In the genomic region with DNA sequence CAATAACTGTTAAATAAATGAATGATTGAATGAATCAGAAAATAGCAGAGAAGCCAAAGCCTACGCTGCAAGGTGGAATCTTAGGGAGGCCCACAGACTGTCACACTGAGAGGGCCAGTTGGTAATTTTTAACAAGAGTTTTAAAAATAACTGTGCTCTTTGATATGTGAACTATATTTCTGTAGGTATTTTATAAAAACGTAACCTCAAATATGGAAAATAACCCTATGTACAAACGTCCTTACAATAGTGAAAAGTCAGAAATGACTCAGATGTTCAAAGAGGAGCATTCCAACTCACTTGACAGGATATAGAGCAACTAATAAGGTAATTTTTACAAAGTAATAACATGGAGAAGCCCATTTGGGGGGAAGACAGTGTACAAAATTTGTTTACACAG, we compare ENCODE assay signal across 28 cellular contexts. TPM values are rescaled to one million over a fixed set of nuclear protein-coding genes. Genes with fewer than 3 reads are reported as not detected.
DNase-seq lines count a peak whose midpoint lies in the region; ATAC-seq, FAIRE-seq and TF ChIP-seq lines count a peak whose summit lies in the region.
"Had no signal": no experiment of that assay in that cellular context is flagged by ENCODE, and none has a peak within 500 bp of the region (broad histone marks: within the 10 kb centered on the region; RNA-seq: fewer than 3 reads in every experiment).

No MANE protein-coding gene starts in this region.

- no peak overlapping the region for H3K4me3 ChIP-seq in sigmoid colon
- H3K4me3 ChIP-seq: SK-N-MC, smooth muscle cell, tibial artery had no signal

- no peak overlapping the region for H3K27ac ChIP-seq in sigmoid colon
- H3K27ac ChIP-seq: neutrophil, RWPE1, SK-N-MC, tibial artery had no signal

- FAIRE-seq in GM18507 (lab: Jason Lieb, UNC) = peak; percentile 70
- FAIRE-seq: H1 had no signal

- intact Hi-C loops in sigmoid colon (cut with DNase I) = no loop called here

- H3K4me1 ChIP-seq in sigmoid colon = no peaks in the 10 kb centered on the region
- H3K4me1 ChIP-seq: tibial artery had no signal

- H3K36me3 ChIP-seq in sigmoid colon = no peaks in the 10 kb centered on the region
- H3K36me3 ChIP-seq: neutrophil, tibial artery had no signal

- TF ChIP-seq POLR2A in sigmoid colon (IDR thresholded peaks at IDR 0.05) = no peak

- no peaks in the 10 kb centered on the region for H3K9me3 ChIP-seq in sigmoid colon
- H3K9me3 ChIP-seq: neutrophil, tibial artery had no signal

- H3K27me3 ChIP-seq in sigmoid colon = no peaks in the 10 kb centered on the region
- H3K27me3 ChIP-seq: tibial artery had no signal

- no peak for TF ChIP-seq CTCF in sigmoid colon (IDR thresholded peaks at IDR 0.05)

- WGBS in sigmoid colon, 2 donors = 69 to 79% methylated on average over 3 of the region's 3 CpGs

- no peak for DNase-seq in GM18507 (ENCODE audit: extremely low spot score, insufficient read length, low read depth)
- DNase-seq in sigmoid colon = no peak
- no peak for DNase-seq in medulla oblongata (ENCODE audit: extremely low spot score)
- no peak for DNase-seq in NCI-H82 (lab: John Stamatoyannopoulos, UW)
- DNase-seq: activated CD4-positive, alpha-beta T cell treated with anti-CD3 and anti-CD28 coated beads for 48 hours; aorta; glutamatergic neuron; KBM-7; left cardiac atrium; mesenchymal stem cell; NCI-H1436 treated with DMSO at 0.1 percent for 48 hours; NCI-H69; stimulated activated CD4-positive, alpha-beta T cell treated with anti-CD3 and anti-CD28 coated beads, Interleukin-4, amount 100 ng/mL, for 1 hour; stimulated activated naive CD8-positive, alpha-beta T cell treated with anti-CD3 and anti-CD28 coated beads, Interleukin-15, amount 100 ng/mL, for 72 hours; T-helper 2 cell; tibial artery had no signal

- no peak for TF ChIP-seq EP300 in sigmoid colon (IDR thresholded peaks at IDR 0.05)

- ATAC-seq in GM19043 (IDR thresholded peaks at IDR 0.05; ENCODE audit: low read depth, unreplicated experiment) (peak; percentile 58), HG02759 (IDR thresholded peaks at IDR 0.05; ENCODE audit: unreplicated experiment) (peak; percentile 79), HG03439 (IDR thresholded peaks at IDR 0.05; ENCODE audit: unreplicated experiment) (peak; percentile 59), HG03045 (IDR thresholded peaks at IDR 0.05; ENCODE audit: unreplicated experiment) (no peak)
- ATAC-seq: activated naive CD4-positive, alpha-beta T cell treated with anti-CD3 and anti-CD28 coated beads, Interleukin-2, amount 50 U/mL, for 72 hours; left cardiac atrium; stimulated activated naive CD8-positive, alpha-beta T cell treated with anti-CD3 and anti-CD28 coated beads, Interleukin-15, amount 100 ng/mL, for 72 hours had no signal

RNA-seq across cellular contexts. Expression of a gene that starts 18.9 kb away (rescaled TPM):
- 10 to 100 TPM in 2 of 4 donors, 1 to 10 TPM in 2; 8.0 to 17.8 (median 9.9) TPM for total RNA-seq in sigmoid colon
- polyA plus RNA-seq in sigmoid colon = 10 to 100 TPM in 2 of 3 donors, 1 to 10 TPM in 1; 5.4 to 15.6 (median 11.1) TPM
- total RNA-seq: A172, H1, HT1080 had no signal
- polyA plus RNA-seq: H1, smooth muscle cell had no signal
